In genomic region chrX:130172127-130172834, GRCh38 we compare ENCODE assay signal across 1 cellular context.
TF ChIP-seq lines count a peak whose summit lies in the region.

No MANE protein-coding gene starts in this region.

TF ChIP-seq in GM12878, 131 proteins besides CTCF, POLR2A, EP300 and RAD21:
- TF ChIP-seq MXI1 (IDR thresholded peaks at IDR 0.05; ENCODE audit: low read depth, low read length) (0 out of 2 replicates have a peak, but pooled peaks have one; percentile 4), CBX3 (IDR thresholded peaks at IDR 0.05; ENCODE audit: borderline replicate concordance, low read depth) (no peak)
